In genomic region chr5:115337882-115338281, GRCh38 we compare ENCODE assay signal across 1 cellular context.
TF ChIP-seq lines count a peak whose summit lies in the region.

No MANE protein-coding gene starts in this region.

TF ChIP-seq in HepG2, 621 proteins besides CTCF, POLR2A, EP300 and RAD21 (continued from another document):
- TF ChIP-seq ZBTB40 (IDR thresholded peaks at IDR 0.05) (no peak), ZBTB40 (CRISPR knock-in tag; IDR thresholded peaks at IDR 0.05) (no peak), CREB3 (CRISPR knock-in tag; IDR thresholded peaks at IDR 0.05) (no peak), ZUFSP (CRISPR knock-in tag; IDR thresholded peaks at IDR 0.05; ENCODE audit: borderline replicate concordance) (no peak), HNF4G (IDR thresholded peaks at IDR 0.05; ENCODE audit: borderline replicate concordance, low read depth, low read length) (peak; percentile 42; the same call in 1 of the 2 replicates), HNF4G (CRISPR knock-in tag; IDR thresholded peaks at IDR 0.05; ENCODE audit: borderline replicate concordance, low read depth) (no peak), ZSCAN5A (CRISPR knock-in tag; IDR thresholded peaks at IDR 0.05; ENCODE audit: borderline replicate concordance) (no peak), FOXA3 (CRISPR knock-in tag; IDR thresholded peaks at IDR 0.05) (peak; percentile 32; the same call in 1 of the 2 replicates), TRAFD1 (CRISPR knock-in tag; IDR thresholded peaks at IDR 0.05; ENCODE audit: borderline replicate concordance) (no peak), ARID5B (CRISPR knock-in tag; IDR thresholded peaks at IDR 0.05) (peak; percentile 41), FOXP1 (IDR thresholded peaks at IDR 0.05) (no peak), FOXP1 (CRISPR knock-in tag; IDR thresholded peaks at IDR 0.05) (peak; percentile 70), MAFK (conservative IDR thresholded peaks at IDR 0.05 in 1 of 2, IDR thresholded peaks at IDR 0.05 in 1 of 2; ENCODE audit: low read length in 2 of 2) (no peak)
